9 cellular contexts compared by ENCODE assay signal in the genomic region with DNA sequence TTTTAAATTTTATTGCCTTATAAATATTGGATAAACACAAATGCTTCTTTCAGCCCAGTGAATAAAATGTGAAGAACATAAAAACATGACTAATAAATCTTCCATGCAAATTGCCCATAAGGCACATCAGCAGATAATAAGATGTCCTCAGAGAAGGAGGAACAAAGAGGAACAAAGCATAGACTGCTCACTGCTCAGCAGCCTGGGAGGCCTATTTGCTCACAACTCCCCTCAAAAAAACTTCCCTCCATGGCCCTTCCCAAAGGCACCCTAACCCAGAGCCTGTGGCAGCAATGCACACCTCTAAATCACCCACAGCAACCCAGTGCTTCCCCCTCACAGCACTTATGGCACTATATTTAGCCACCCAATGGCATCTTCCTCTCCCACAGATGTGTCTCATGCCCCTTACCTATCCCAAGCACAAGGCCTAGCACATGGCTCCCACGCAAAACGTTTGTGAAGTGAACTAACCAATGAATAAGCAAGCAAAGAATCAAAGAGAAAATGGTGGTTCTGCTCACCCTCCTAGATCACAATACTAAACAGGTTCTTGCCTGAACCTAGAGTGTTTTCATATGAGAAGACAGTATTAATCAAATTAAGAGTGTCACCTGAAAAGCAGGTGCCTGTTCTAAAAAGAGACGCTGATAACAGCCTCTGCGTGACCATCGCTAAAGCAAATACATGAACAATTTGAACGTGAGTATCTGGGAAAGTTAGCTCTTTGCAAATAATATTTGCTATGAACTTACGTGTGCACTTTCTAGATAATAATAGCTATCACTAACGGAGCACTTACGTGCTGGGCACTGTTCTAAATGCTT.
DNase-seq lines count a peak whose midpoint lies in the region; ATAC-seq, FAIRE-seq and TF ChIP-seq lines count a peak whose summit lies in the region.
"Had no signal": no experiment of that assay in that cellular context is flagged by ENCODE, and none has a peak within 500 bp of the region (broad histone marks: within the 10 kb centered on the region; RNA-seq: fewer than 3 reads in every experiment).

No MANE protein-coding gene starts in this region.

- H3K27me3 ChIP-seq in cardiac muscle cell, result no peaks in the 10 kb centered on the region

- H3K4me1 ChIP-seq in cardiac muscle cell (ENCODE audit: low read depth), result peaks cover 21% of the 10 kb centered on the region

- TF ChIP-seq CTCF in cardiac muscle cell (IDR thresholded peaks at IDR 0.05; ENCODE audit: low read depth, low read length), result no peak

- peak overlapping the region; percentile 76 for H3K27ac ChIP-seq in cardiac muscle cell

- DNase-seq in COLO829 (ENCODE audit: low spot score), result peak; percentile 4
- DNase-seq in H54 (ENCODE audit: insufficient read length, low spot score), result no peak
- DNase-seq in NCI-H526 (lab: John Stamatoyannopoulos, UW), result peak; percentile 65 to 70
- DNase-seq in cardiac muscle cell (ENCODE audit: low read depth in 1 of 2, low spot score in 1 of 2), result no peak
- no peak for DNase-seq in activated CD8-positive, alpha-beta memory T cell treated with anti-CD3 and anti-CD28 coated beads, Interleukin-2, amount 50 U/mL, for 4 hours
- no peak for DNase-seq in activated CD4-positive, alpha-beta T cell treated with anti-CD3 and anti-CD28 coated beads, Interleukin-2, amount 50 U/mL, for 1 hour
- DNase-seq: stimulated activated CD4-positive, alpha-beta T cell treated with anti-CD3 and anti-CD28 coated beads, Interleukin-2, amount 100 ng/mL, for 24 hours had no signal

- no peaks in the 10 kb centered on the region for H3K36me3 ChIP-seq in cardiac muscle cell

- no peaks in the 10 kb centered on the region for H3K9me3 ChIP-seq in cardiac muscle cell (ENCODE audit: low read depth)

- FAIRE-seq in H54 (lab: Jason Lieb, UNC), result peak; percentile 45

- TF ChIP-seq POLR2A in H54 (IDR thresholded peaks at IDR 0.05; ENCODE audit: low read depth, low read length), result no peak
- no peak for TF ChIP-seq POLR2A in GM18505 (IDR thresholded peaks at IDR 0.05; ENCODE audit: borderline replicate concordance, extremely low read depth, insufficient read depth, insufficient read length)

- no peak overlapping the region for H3K4me3 ChIP-seq in cardiac muscle cell

- ATAC-seq in GM18517 (IDR thresholded peaks at IDR 0.05; ENCODE audit: unreplicated experiment) (no peak), GM18505 (IDR thresholded peaks at IDR 0.05; ENCODE audit: unreplicated experiment) (no peak)

Comparison
In these comparisons a context has a peak if more than half of its experiments do, and no peak if none do; other contexts are left out.
1. DNase-seq: peak in COLO829 (single experiment) and NCI-H526 (2 of 2); none in H54 (single experiment), cardiac muscle cell (0 of 2), activated CD8-positive, alpha-beta memory T cell treated with anti-CD3 and anti-CD28 coated beads, Interleukin-2, amount 50 U/mL, for 4 hours (single experiment) and activated CD4-positive, alpha-beta T cell treated with anti-CD3 and anti-CD28 coated beads, Interleukin-2, amount 50 U/mL, for 1 hour (single experiment).